ENCODE assay signal across 15 cellular contexts in genomic region chr7:64312826-64313225, GRCh38. TPM values are rescaled to one million over a fixed set of nuclear protein-coding genes. Genes with fewer than 3 reads are reported as not detected.
DNase-seq lines count a peak whose midpoint lies in the region; ATAC-seq and TF ChIP-seq lines count a peak whose summit lies in the region.
"Had no signal": no experiment of that assay in that cellular context is flagged by ENCODE, and none has a peak within 500 bp of the region (broad histone marks: within the 10 kb centered on the region; RNA-seq: fewer than 3 reads in every experiment).

No MANE protein-coding gene starts in this region.

- no peak overlapping the region for H3K4me3 Mint-ChIP-seq in CD4-positive, alpha-beta T cell
- H3K4me3 Mint-ChIP-seq in natural killer cell treated with Interleukin-12 subunit alpha and Interleukin-12 subunit beta and Interleukin-15 and Interleukin-18, amount 100 ng/mL, for 72 hours, result no peak overlapping the region

- CTCF ChIA-PET in CD4-positive, alpha-beta T cell (lab: Charles Lee), result no interaction called here

- intact Hi-C loops in CD4-positive, alpha-beta T cell (cut with DNase I, micrococcal nuclease), result loop anchor here (2.0 to 10.0 kb wide), 10 partner anchors 34 to 1562 kb away; partner anchors contain the start of genes ERV3-1 (in 1 of the 2), VKORC1L1 (in 1 of the 2), ZNF107 (in 1 of the 2) and ZNF138 (in 1 of the 2)

- H3K36me3 ChIP-seq in Karpas-422 (ENCODE audit: insufficient read depth, low read length), result peaks cover 35% of the 10 kb centered on the region
- H3K36me3 ChIP-seq: esophagus squamous epithelium, left ventricle myocardium inferior, vagina had no signal

- H3K27ac ChIP-seq in CD4-positive, alpha-beta T cell (ENCODE audit: low read depth, low read length), result no peak overlapping the region
- H3K27ac ChIP-seq in Karpas-422 (ENCODE audit: low read length), result peak overlapping the region; percentile 86

- no peaks in the 10 kb centered on the region for H3K9me3 ChIP-seq in CD4-positive, alpha-beta T cell (ENCODE audit: control insufficient read depth, low read length)
- peaks cover 18% of the 10 kb centered on the region for H3K9me3 ChIP-seq in Karpas-422 (ENCODE audit: low read length)
- H3K9me3 ChIP-seq: esophagus squamous epithelium, left ventricle myocardium inferior, vagina had no signal

- H4K20me1 ChIP-seq in Karpas-422 (ENCODE audit: insufficient read depth, low read depth, low read length), result no peaks in the 10 kb centered on the region

- H3K9me3 Mint-ChIP-seq in CD4-positive, alpha-beta T cell, result no peaks in the 10 kb centered on the region
- H3K9me3 Mint-ChIP-seq in natural killer cell treated with Interleukin-12 subunit alpha and Interleukin-12 subunit beta and Interleukin-15 and Interleukin-18, amount 100 ng/mL, for 72 hours, result no peaks in the 10 kb centered on the region

- no peaks in the 10 kb centered on the region for H3K27me3 ChIP-seq in CD4-positive, alpha-beta T cell (ENCODE audit: control insufficient read depth, insufficient read depth, low read length)
- H3K27me3 ChIP-seq in Karpas-422 (ENCODE audit: low read length), result no peaks in the 10 kb centered on the region
- H3K27me3 ChIP-seq: esophagus squamous epithelium, vagina had no signal

- DNase-seq in CD4-positive, alpha-beta T cell, result no peak
- DNase-seq in Karpas-422, result no peak
- peak; percentile 5 for DNase-seq in amniotic epithelial cell (ENCODE audit: low read depth)
- no peak for DNase-seq in natural killer cell treated with Interleukin-12 subunit alpha and Interleukin-12 subunit beta and Interleukin-15 and Interleukin-18, amount 100 ng/mL, for 72 hours (ENCODE audit: low spot score)
- DNase-seq in GDM1 (lab: John Stamatoyannopoulos, UW), result no peak
- DNase-seq in NAMALWA (ENCODE audit: low spot score), result no peak
- DNase-seq: activated naive CD4-positive, alpha-beta T cell treated with Interleukin-2 at 50 U/mL for 16 hours; esophagus squamous epithelium; left ventricle myocardium inferior; NCI-H1105 treated with DMSO at 0.1 percent for 48 hours; NCI-H446 treated with DMSO at 0.1 percent for 48 hours; PC-9 had no signal

- no peak overlapping the region for H2AFZ ChIP-seq in Karpas-422 (ENCODE audit: low read length)
- H2AFZ ChIP-seq: PC-9 had no signal

- H3K27me3 Mint-ChIP-seq in CD4-positive, alpha-beta T cell, result no peaks in the 10 kb centered on the region
- H3K27me3 Mint-ChIP-seq in natural killer cell treated with Interleukin-12 subunit alpha and Interleukin-12 subunit beta and Interleukin-15 and Interleukin-18, amount 100 ng/mL, for 72 hours, result no peaks in the 10 kb centered on the region

- peak overlapping the region; percentile 78 for H3K4me2 ChIP-seq in Karpas-422 (ENCODE audit: low read depth, low read length, poor library complexity, severe bottlenecking)

- ATAC-seq in CD4-positive, alpha-beta T cell (ENCODE audit: poor library complexity), result no peak
- no peak for ATAC-seq in natural killer cell treated with Interleukin-12 subunit alpha and Interleukin-12 subunit beta and Interleukin-15 and Interleukin-18, amount 100 ng/mL, for 72 hours
- ATAC-seq in HG02623 (IDR thresholded peaks at IDR 0.05; ENCODE audit: unreplicated experiment), result no peak
- ATAC-seq: HepG2 had no signal

- H3K4me1 Mint-ChIP-seq in CD4-positive, alpha-beta T cell (ENCODE audit: low read depth), result peaks cover 32% of the 10 kb centered on the region
- H3K4me1 Mint-ChIP-seq in natural killer cell treated with Interleukin-12 subunit alpha and Interleukin-12 subunit beta and Interleukin-15 and Interleukin-18, amount 100 ng/mL, for 72 hours (ENCODE audit: low read depth in 2 of 2), result peaks cover 19 to 25% of the 10 kb centered on the region in 2 donors

- peak overlapping the region; percentile 81 for H3K9ac ChIP-seq in Karpas-422 (ENCODE audit: low read length)

- peaks cover 48% of the 10 kb centered on the region for H3K79me2 ChIP-seq in Karpas-422 (ENCODE audit: low read length)

- H3K9me2 ChIP-seq in Karpas-422 (replicated peaks; ENCODE audit: insufficient read depth, low read length), result no peaks in the 10 kb centered on the region

- TF ChIP-seq CTCF in CD4-positive, alpha-beta T cell (IDR thresholded peaks at IDR 0.05), result no peak

- H3K4me1 ChIP-seq in Karpas-422 (ENCODE audit: low read length), result peaks cover 34% of the 10 kb centered on the region

- H3K36me3 Mint-ChIP-seq in CD4-positive, alpha-beta T cell (ENCODE audit: low read depth), result peaks cover 34% of the 10 kb centered on the region
- peaks cover 5% of the 10 kb centered on the region for H3K36me3 Mint-ChIP-seq in natural killer cell treated with Interleukin-12 subunit alpha and Interleukin-12 subunit beta and Interleukin-15 and Interleukin-18, amount 100 ng/mL, for 72 hours

- peak overlapping the region; percentile 93 for H3K27ac Mint-ChIP-seq in CD4-positive, alpha-beta T cell
- peak overlapping the region; percentile 88 to 92 for H3K27ac Mint-ChIP-seq in natural killer cell treated with Interleukin-12 subunit alpha and Interleukin-12 subunit beta and Interleukin-15 and Interleukin-18, amount 100 ng/mL, for 72 hours

- POLR2A ChIA-PET in CD4-positive, alpha-beta T cell (lab: Charles Lee), result interaction anchor here (1.4 to 3.3 kb wide), 5 partner anchors 250 to 413 kb away, joined by 6 to 25 read pairs (median 15); partner anchors contain the start of genes ZNF107 and ZNF680

- H3K4me3 ChIP-seq in Karpas-422 (ENCODE audit: low read length), result peak overlapping the region; percentile 73; the same call in 1 of the 2 replicates

RNA-seq across cellular contexts. Expression of gene ZNF736, which starts 0.9 kb away (rescaled TPM):
- total RNA-seq in CD4-positive, alpha-beta T cell, result 10 to 100 TPM; 29.9 to 30.8 TPM
- 42.9 and 82.3 TPM in 2 replicates for total RNA-seq in Karpas-422 (2014; rRNA removed; shearing (Covaris generic); ENCODE audit: low replicate concordance)
- total RNA-seq in natural killer cell treated with Interleukin-12 subunit alpha and Interleukin-12 subunit beta and Interleukin-15 and Interleukin-18, amount 100 ng/mL, for 72 hours, result 10 to 100 TPM; 17.7 to 23.9 TPM
- total RNA-seq: HepG2 had no signal
